18 cellular contexts compared by ENCODE assay signal in the genomic region with DNA sequence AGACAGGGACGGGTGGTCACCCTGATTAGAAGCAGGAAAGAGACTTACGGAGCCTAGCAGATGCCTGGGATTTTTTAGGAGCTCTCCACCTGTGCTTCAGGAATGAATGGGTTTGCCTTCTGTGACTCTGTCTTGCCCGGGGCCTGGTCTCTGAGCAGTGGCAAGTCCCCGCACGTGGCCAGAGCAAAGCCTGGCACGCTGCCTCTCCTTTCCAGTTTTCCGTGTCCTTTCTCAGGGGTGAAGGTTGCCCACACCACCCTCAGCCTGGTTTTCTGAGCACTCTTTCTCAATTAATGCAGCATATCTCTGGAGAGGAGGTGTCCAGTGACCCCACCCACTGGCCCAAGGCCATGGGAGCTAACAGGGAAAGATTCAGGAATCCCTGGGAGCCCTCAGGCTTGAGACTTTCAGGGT. TPM values are rescaled to one million over a fixed set of nuclear protein-coding genes. Genes with fewer than 3 reads are reported as not detected.
DNase-seq lines count a peak whose midpoint lies in the region; ATAC-seq and TF ChIP-seq lines count a peak whose summit lies in the region.
"Had no signal": no experiment of that assay in that cellular context is flagged by ENCODE, and none has a peak within 500 bp of the region (broad histone marks: within the 10 kb centered on the region; RNA-seq: fewer than 3 reads in every experiment).

No MANE protein-coding gene starts in this region.

- H3K27me3 ChIP-seq in body of pancreas (no peaks in the 10 kb centered on the region), stomach (no peaks in the 10 kb centered on the region)
- H3K27me3 ChIP-seq: gastroesophageal sphincter had no signal

- no peak for TF ChIP-seq POLR2A in body of pancreas (IDR thresholded peaks at IDR 0.05)
- TF ChIP-seq POLR2A in stomach (IDR thresholded peaks at IDR 0.05) = no peak

- H3K27ac ChIP-seq in body of pancreas = peak overlapping the region in 3 of 4 donors; percentile 2 to 51 (median 24)
- no peak overlapping the region for H3K27ac ChIP-seq in stomach
- H3K27ac ChIP-seq: gastroesophageal sphincter, parathyroid adenoma had no signal

- ATAC-seq in Right ventricle myocardium inferior (peak; percentile 47), body of pancreas (peak; percentile 60)
- ATAC-seq: gastroesophageal sphincter, mucosa of descending colon had no signal

- peaks cover 50% of the 10 kb centered on the region for H3K4me1 ChIP-seq in body of pancreas
- H3K4me1 ChIP-seq in stomach = peaks cover 29 to 55% (median 53%) of the 10 kb centered on the region in 4 donors
- H3K4me1 ChIP-seq: parathyroid adenoma had no signal

- no peaks in the 10 kb centered on the region for H3K36me3 ChIP-seq in body of pancreas (replicated peaks in 1 of 2; ENCODE audit: insufficient read depth in 1 of 2, low read depth in 2 of 2)
- peaks cover 18 to 32% (median 31%) of the 10 kb centered on the region in 4 donors for H3K36me3 ChIP-seq in stomach

- TF ChIP-seq EP300 in stomach (IDR thresholded peaks at IDR 0.05) = no peak

- peak overlapping the region in 3 of 5 donors; percentile 16 to 53 (median 48) for H3K4me3 Mint-ChIP-seq in immature natural killer cell

- intact Hi-C loops in Right ventricle myocardium inferior (cut with DNase I) = no loop called here
- intact Hi-C loops in cardiac septum (cut with DNase I) = no loop called here
- intact Hi-C loops in body of pancreas (cut with DNase I) = no loop called here
- intact Hi-C loops in stomach (cut with DNase I; ENCODE audit: low total_unique reads) = no loop called here

- H3K4me3 ChIP-seq in body of pancreas = no peak overlapping the region
- H3K4me3 ChIP-seq in stomach = no peak overlapping the region
- H3K4me3 ChIP-seq: gastroesophageal sphincter, mucosa of descending colon, smooth muscle cell had no signal

- no peak for DNase-seq in Right ventricle myocardium inferior (ENCODE audit: missing footprints)
- DNase-seq in cardiac septum (ENCODE audit: low spot score) = no peak
- DNase-seq in body of pancreas = peak; percentile 52 to 80 (median 68)
- no peak for DNase-seq in immature natural killer cell
- DNase-seq in stomach = peak; percentile 60
- no peak for DNase-seq in NCI-H1694 (lab: John Stamatoyannopoulos, UW)
- DNase-seq in activated effector memory CD4-positive, alpha-beta T cell treated with anti-CD3 and anti-CD28 coated beads, Interleukin-2, amount 50 U/mL, for 16 hours = no peak
- no peak for DNase-seq in GM19238 (ENCODE audit: insufficient read length, low spot score)
- DNase-seq: amniotic stem cell; HCEC 1CT; NCI-H1092; NCI-H2107; NK-92 treated with Interleukin-12 subunit alpha and Interleukin-12 subunit beta, amount 100 ng/mL, for 24 hours; T-helper 2 cell had no signal

- peak overlapping the region; percentile 77 to 95 (median 92) for H3K27ac Mint-ChIP-seq in immature natural killer cell

- 10 to 11% methylated on average over 6 to 7 of the region's 7 CpGs for WGBS in body of pancreas, 2 donors
- WGBS in stomach, 5 donors = 25 to 52% (median 43%) methylated on average over 7 of the region's 7 CpGs

- no peaks in the 10 kb centered on the region for H3K36me3 Mint-ChIP-seq in immature natural killer cell

- no peaks in the 10 kb centered on the region for H3K9me3 Mint-ChIP-seq in immature natural killer cell

- H3K9me3 ChIP-seq in body of pancreas (no peaks in the 10 kb centered on the region), stomach (no peaks in the 10 kb centered on the region)
- H3K9me3 ChIP-seq: gastroesophageal sphincter, mucosa of descending colon had no signal

- TF ChIP-seq CTCF in body of pancreas (IDR thresholded peaks at IDR 0.05) = no peak
- TF ChIP-seq CTCF in stomach (IDR thresholded peaks at IDR 0.05) = no peak

- H3K27me3 Mint-ChIP-seq in immature natural killer cell (ENCODE audit: low read depth in 3 of 3) = peaks cover 0 to 6% (median 3%) of the 10 kb centered on the region in 3 donors

- H3K4me1 Mint-ChIP-seq in immature natural killer cell = peaks cover 65 to 66% of the 10 kb centered on the region in 2 donors

RNA-seq across cellular contexts. Expression of gene CHST14, which starts 14.5 kb away (rescaled TPM):
- total RNA-seq in Right ventricle myocardium inferior (7.6 TPM), cardiac septum (8.4 TPM), body of pancreas (1 to 10 TPM; 4.7 to 8.6 TPM), stomach (10 to 100 TPM in 2 of 5 donors, 1 to 10 TPM in 3; 2.5 to 14.6 (median 5.4) TPM)
- polyA plus RNA-seq in immature natural killer cell (1 to 10 TPM; 1.9 to 3.6 (median 3.3) TPM), stomach (1 to 10 TPM in 2 of 3 donors, under 1 TPM in 1; 0.92 to 7.4 (median 2.7) TPM)

RNA-seq across cellular contexts. Expression of gene BAHD1, which starts 15.6 kb away (rescaled TPM):
- 17.7 TPM for total RNA-seq in Right ventricle myocardium inferior
- total RNA-seq in cardiac septum = 17.7 TPM
- total RNA-seq in body of pancreas = 10 to 100 TPM; 10.1 to 16.2 TPM
- polyA plus RNA-seq in immature natural killer cell = 1 to 10 TPM; 2.1 to 6.1 (median 3.4) TPM
- 10 to 100 TPM in 4 of 5 donors, 1 to 10 TPM in 1; 5.3 to 35.9 (median 16.7) TPM for total RNA-seq in stomach
- polyA plus RNA-seq in stomach = 1 to 10 TPM; 7.3 to 8.7 (median 7.5) TPM

RNA-seq across cellular contexts. Expression of gene IVD, which starts 50.7 kb away (rescaled TPM):
- total RNA-seq in Right ventricle myocardium inferior (88.6 TPM), cardiac septum (106 TPM), body of pancreas (10 to 100 TPM; 30.3 to 34.0 TPM), stomach (10 to 100 TPM; 40.9 to 78.1 (median 50.0) TPM)
- polyA plus RNA-seq in immature natural killer cell (10 to 100 TPM; 41.8 to 63.0 (median 60.6) TPM), stomach (10 to 100 TPM; 26.7 to 45.1 (median 34.8) TPM)

Comparison
In these comparisons a context has a peak if more than half of its experiments do, and no peak if none do; other contexts are left out.
1. DNase-seq: peak in body of pancreas (4 of 4) and stomach (single experiment); none in Right ventricle myocardium inferior (single experiment), cardiac septum (single experiment), immature natural killer cell (0 of 3), NCI-H1694 (single experiment), activated effector memory CD4-positive, alpha-beta T cell treated with anti-CD3 and anti-CD28 coated beads, Interleukin-2, amount 50 U/mL, for 16 hours (single experiment) and GM19238 (single experiment).
2. H3K27ac ChIP-seq: peak in body of pancreas (3 of 4); none in stomach (0 of 5).